Comparison of ENCODE assay signal across 1 cellular context in genomic region chr12:17579148-17580026, GRCh38.
TF ChIP-seq lines count a peak whose summit lies in the region.

No MANE protein-coding gene starts in this region.

TF ChIP-seq in WTC11, 78 proteins besides CTCF, POLR2A, EP300 and RAD21 (continued from another document):
- TF ChIP-seq ZSCAN18 (CRISPR knock-in tag; IDR thresholded peaks at IDR 0.05) (no peak), GABPB1 (CRISPR knock-in tag; IDR thresholded peaks at IDR 0.05) (no peak), GRHL2 (CRISPR knock-in tag; IDR thresholded peaks at IDR 0.05; ENCODE audit: insufficient replicate concordance, severe bottlenecking) (no peak), MLX (CRISPR knock-in tag; IDR thresholded peaks at IDR 0.05) (no peak), ZNF281 (CRISPR knock-in tag; IDR thresholded peaks at IDR 0.05) (no peak), FOXK1 (CRISPR knock-in tag; IDR thresholded peaks at IDR 0.05) (no peak), JUN (CRISPR knock-in tag; IDR thresholded peaks at IDR 0.05) (no peak)
- TF ChIP-seq, protein P1, sequence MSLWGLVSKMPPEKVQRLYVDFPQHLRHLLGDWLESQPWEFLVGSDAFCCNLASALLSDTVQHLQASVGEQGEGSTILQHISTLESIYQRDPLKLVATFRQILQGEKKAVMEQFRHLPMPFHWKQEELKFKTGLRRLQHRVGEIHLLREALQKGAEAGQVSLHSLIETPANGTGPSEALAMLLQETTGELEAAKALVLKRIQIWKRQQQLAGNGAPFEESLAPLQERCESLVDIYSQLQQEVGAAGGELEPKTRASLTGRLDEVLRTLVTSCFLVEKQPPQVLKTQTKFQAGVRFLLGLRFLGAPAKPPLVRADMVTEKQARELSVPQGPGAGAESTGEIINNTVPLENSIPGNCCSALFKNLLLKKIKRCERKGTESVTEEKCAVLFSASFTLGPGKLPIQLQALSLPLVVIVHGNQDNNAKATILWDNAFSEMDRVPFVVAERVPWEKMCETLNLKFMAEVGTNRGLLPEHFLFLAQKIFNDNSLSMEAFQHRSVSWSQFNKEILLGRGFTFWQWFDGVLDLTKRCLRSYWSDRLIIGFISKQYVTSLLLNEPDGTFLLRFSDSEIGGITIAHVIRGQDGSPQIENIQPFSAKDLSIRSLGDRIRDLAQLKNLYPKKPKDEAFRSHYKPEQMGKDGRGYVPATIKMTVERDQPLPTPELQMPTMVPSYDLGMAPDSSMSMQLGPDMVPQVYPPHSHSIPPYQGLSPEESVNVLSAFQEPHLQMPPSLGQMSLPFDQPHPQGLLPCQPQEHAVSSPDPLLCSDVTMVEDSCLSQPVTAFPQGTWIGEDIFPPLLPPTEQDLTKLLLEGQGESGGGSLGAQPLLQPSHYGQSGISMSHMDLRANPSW (CRISPR knock-in tag; conservative IDR thresholded peaks at IDR 0.05; ENCODE audit: low read depth): no peak
- TF ChIP-seq, protein P2, sequence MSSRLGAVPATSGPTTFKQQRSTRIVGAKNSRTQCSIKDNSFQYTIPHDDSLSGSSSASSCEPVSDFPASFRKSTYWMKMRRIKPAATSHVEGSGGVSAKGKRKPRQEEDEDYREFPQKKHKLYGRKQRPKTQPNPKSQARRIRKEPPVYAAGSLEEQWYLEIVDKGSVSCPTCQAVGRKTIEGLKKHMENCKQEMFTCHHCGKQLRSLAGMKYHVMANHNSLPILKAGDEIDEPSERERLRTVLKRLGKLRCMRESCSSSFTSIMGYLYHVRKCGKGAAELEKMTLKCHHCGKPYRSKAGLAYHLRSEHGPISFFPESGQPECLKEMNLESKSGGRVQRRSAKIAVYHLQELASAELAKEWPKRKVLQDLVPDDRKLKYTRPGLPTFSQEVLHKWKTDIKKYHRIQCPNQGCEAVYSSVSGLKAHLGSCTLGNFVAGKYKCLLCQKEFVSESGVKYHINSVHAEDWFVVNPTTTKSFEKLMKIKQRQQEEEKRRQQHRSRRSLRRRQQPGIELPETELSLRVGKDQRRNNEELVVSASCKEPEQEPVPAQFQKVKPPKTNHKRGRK (CRISPR knock-in tag; IDR thresholded peaks at IDR 0.05; ENCODE audit: borderline replicate concordance): no peak
